ENCODE assay signal across 14 cellular contexts in genomic region chr16:57472665-57473060, GRCh38. TPM values are rescaled to one million over a fixed set of nuclear protein-coding genes. Genes with fewer than 3 reads are reported as not detected.
A peak's percentile ranks its signal among the peaks of the same experiment; 100 is the strongest.
DNase-seq lines count a peak whose midpoint lies in the region; TF ChIP-seq lines count a peak whose summit lies in the region.
"Had no signal": no experiment of that assay in that cellular context is flagged by ENCODE, and none has a peak within 500 bp of the region (broad histone marks: within the 10 kb centered on the region; RNA-seq: fewer than 3 reads in every experiment).

No MANE protein-coding gene starts in this region.

- H3K4me3 Mint-ChIP-seq in activated CD4-positive, alpha-beta memory T cell treated with anti-CD3 and anti-CD28 coated beads, Interleukin-2, amount 10 ng/mL, durations not matched to agents 7 days and 5 days = no peak overlapping the region
- H3K4me3 Mint-ChIP-seq in activated CD4-positive, alpha-beta memory T cell treated with anti-CD3 and anti-CD28 coated beads for 36 hours = no peak overlapping the region
- H3K4me3 Mint-ChIP-seq in activated naive CD4-positive, alpha-beta T cell treated with anti-CD3 and anti-CD28 coated beads for 36 hours = no peak overlapping the region
- H3K4me3 Mint-ChIP-seq: activated naive CD8-positive, alpha-beta T cell; IgD-negative memory B cell; stimulated activated effector memory CD8-positive, alpha-beta T cell treated with anti-CD3 and anti-CD28 coated beads, Interleukin-12 subunit alpha, Interleukin-12 subunit beta, amount 100 ng/mL, for 72 hours had no signal

- peak overlapping the region; percentile 21 for H3K27ac Mint-ChIP-seq in activated CD4-positive, alpha-beta memory T cell treated with anti-CD3 and anti-CD28 coated beads, Interleukin-2, amount 10 ng/mL, durations not matched to agents 7 days and 5 days
- H3K27ac Mint-ChIP-seq in activated CD4-positive, alpha-beta memory T cell treated with anti-CD3 and anti-CD28 coated beads for 36 hours = no peak overlapping the region
- no peak overlapping the region for H3K27ac Mint-ChIP-seq in activated naive CD4-positive, alpha-beta T cell treated with anti-CD3 and anti-CD28 coated beads for 36 hours
- H3K27ac Mint-ChIP-seq: IgD-negative memory B cell; stimulated activated effector memory CD8-positive, alpha-beta T cell treated with anti-CD3 and anti-CD28 coated beads, Interleukin-12 subunit alpha, Interleukin-12 subunit beta, amount 100 ng/mL, for 72 hours had no signal

- H3K9me3 Mint-ChIP-seq in activated CD4-positive, alpha-beta memory T cell treated with anti-CD3 and anti-CD28 coated beads, Interleukin-2, amount 10 ng/mL, durations not matched to agents 7 days and 5 days = no peaks in the 10 kb centered on the region
- no peaks in the 10 kb centered on the region for H3K9me3 Mint-ChIP-seq in activated CD4-positive, alpha-beta memory T cell treated with anti-CD3 and anti-CD28 coated beads for 36 hours
- no peaks in the 10 kb centered on the region for H3K9me3 Mint-ChIP-seq in activated naive CD4-positive, alpha-beta T cell treated with anti-CD3 and anti-CD28 coated beads for 36 hours
- H3K9me3 Mint-ChIP-seq: IgD-negative memory B cell; stimulated activated effector memory CD8-positive, alpha-beta T cell treated with anti-CD3 and anti-CD28 coated beads, Interleukin-12 subunit alpha, Interleukin-12 subunit beta, amount 100 ng/mL, for 72 hours had no signal

- H3K9me3 ChIP-seq in hepatocyte (ENCODE audit: low read depth) = no peaks in the 10 kb centered on the region
- H3K9me3 ChIP-seq in spleen = no peaks in the 10 kb centered on the region
- H3K9me3 ChIP-seq: psoas muscle had no signal

- H3K4me3 ChIP-seq in hepatocyte (no peak overlapping the region), spleen (no peak overlapping the region)
- H3K4me3 ChIP-seq: psoas muscle had no signal

- peaks cover 18% of the 10 kb centered on the region for H3K4me1 Mint-ChIP-seq in activated CD4-positive, alpha-beta memory T cell treated with anti-CD3 and anti-CD28 coated beads, Interleukin-2, amount 10 ng/mL, durations not matched to agents 7 days and 5 days
- peaks cover 17% of the 10 kb centered on the region for H3K4me1 Mint-ChIP-seq in activated CD4-positive, alpha-beta memory T cell treated with anti-CD3 and anti-CD28 coated beads for 36 hours (ENCODE audit: low read depth)
- peaks cover 16% of the 10 kb centered on the region for H3K4me1 Mint-ChIP-seq in activated naive CD4-positive, alpha-beta T cell treated with anti-CD3 and anti-CD28 coated beads for 36 hours (ENCODE audit: low read depth)

- intact Hi-C loops in activated CD4-positive, alpha-beta memory T cell treated with anti-CD3 and anti-CD28 coated beads for 36 hours (cut with micrococcal nuclease) = no loop called here
- intact Hi-C loops in spleen (cut with DNase I; ENCODE audit: low total_unique reads) = no loop called here
- intact Hi-C loops in activated naive CD4-positive, alpha-beta T cell treated with anti-CD3 and anti-CD28 coated beads for 36 hours (cut with micrococcal nuclease) = no loop called here

- no peak overlapping the region for H2AFZ ChIP-seq in hepatocyte

- CTCF ChIA-PET in activated CD4-positive, alpha-beta memory T cell treated with anti-CD3 and anti-CD28 coated beads, Interleukin-2, amount 10 ng/mL, durations not matched to agents 7 days and 5 days (lab: Charles Lee) = interaction anchor here (3.1 kb wide), 1 partner anchor 10 kb away, joined by 10 read pairs; the partner anchor contains the start of gene POLR2C
- CTCF ChIA-PET in activated CD4-positive, alpha-beta memory T cell treated with anti-CD3 and anti-CD28 coated beads for 36 hours (lab: Charles Lee) = interaction anchor here (4.7 to 4.9 kb wide), 2 partner anchors 11 to 47 kb away, joined by 26 to 39 read pairs; partner anchors contain the start of gene POLR2C
- CTCF ChIA-PET in activated naive CD4-positive, alpha-beta T cell treated with anti-CD3 and anti-CD28 coated beads for 36 hours (lab: Charles Lee) = interaction anchor here (5.6 to 6.0 kb wide), 2 partner anchors 10 to 46 kb away, joined by 37 to 71 read pairs; partner anchors contain the start of gene POLR2C

- peaks cover 17% of the 10 kb centered on the region for H4K20me1 ChIP-seq in hepatocyte (ENCODE audit: insufficient read depth, poor library complexity, severe bottlenecking)

- no peak for TF ChIP-seq POLR2A in spleen (IDR thresholded peaks at IDR 0.05)

- H3K4me2 ChIP-seq in hepatocyte = no peak overlapping the region

- H3K79me2 ChIP-seq in hepatocyte = peaks cover 27% of the 10 kb centered on the region

- H3K4me1 ChIP-seq in hepatocyte (ENCODE audit: insufficient read depth) (peaks cover 45% of the 10 kb centered on the region), spleen (peaks cover 11 to 82% (median 54%) of the 10 kb centered on the region in 6 donors)

- no peak for DNase-seq in activated CD4-positive, alpha-beta memory T cell treated with anti-CD3 and anti-CD28 coated beads, Interleukin-2, amount 10 ng/mL, durations not matched to agents 7 days and 5 days
- no peak for DNase-seq in activated CD4-positive, alpha-beta memory T cell treated with anti-CD3 and anti-CD28 coated beads for 36 hours
- peak; percentile 32 for DNase-seq in M059J (ENCODE audit: low read depth)
- no peak for DNase-seq in hepatocyte (ENCODE audit: low spot score)
- DNase-seq in spleen = peak; percentile 62
- no peak for DNase-seq in C1 segment of cervical spinal cord (lab: John Stamatoyannopoulos, UW)
- DNase-seq in activated naive CD4-positive, alpha-beta T cell treated with anti-CD3 and anti-CD28 coated beads for 36 hours = no peak
- DNase-seq in SKM-1 treated with dmso at 0.1 percent for 144 hours (lab: John Stamatoyannopoulos, UW; ENCODE audit: unreplicated experiment) = no peak
- DNase-seq: activated CD4-positive, alpha-beta T cell treated with anti-CD3 and anti-CD28 coated beads, Interleukin-2, amount 50 U/mL, for 48 hours; NCI-H1694 had no signal

- TF ChIP-seq CTCF in hepatocyte (IDR thresholded peaks at IDR 0.05; ENCODE audit: poor library complexity) = no peak
- TF ChIP-seq CTCF in spleen (IDR thresholded peaks at IDR 0.05 in 8 of 11, conservative IDR thresholded peaks at IDR 0.05 in 3 of 11) = no peak

- H3K36me3 Mint-ChIP-seq in activated CD4-positive, alpha-beta memory T cell treated with anti-CD3 and anti-CD28 coated beads, Interleukin-2, amount 10 ng/mL, durations not matched to agents 7 days and 5 days (ENCODE audit: low read depth) = peaks cover 36% of the 10 kb centered on the region
- H3K36me3 Mint-ChIP-seq in activated CD4-positive, alpha-beta memory T cell treated with anti-CD3 and anti-CD28 coated beads for 36 hours = peaks cover 23% of the 10 kb centered on the region
- H3K36me3 Mint-ChIP-seq in activated naive CD4-positive, alpha-beta T cell treated with anti-CD3 and anti-CD28 coated beads for 36 hours (ENCODE audit: low read depth) = peaks cover 12% of the 10 kb centered on the region
- H3K36me3 Mint-ChIP-seq: IgD-negative memory B cell had no signal

- 74% methylated on average over 4 of the region's 4 CpGs for WGBS in hepatocyte (ENCODE audit: low lambda C conversion rate, missing lambda C conversion rate)
- 27 to 48% (median 45%) methylated on average over 4 of the region's 4 CpGs for WGBS in spleen, 5 donors

- H3K9me2 ChIP-seq in hepatocyte (replicated peaks; ENCODE audit: insufficient read depth) = no peaks in the 10 kb centered on the region

- H3K36me3 ChIP-seq in hepatocyte (replicated peaks; ENCODE audit: insufficient read depth, low read depth) (no peaks in the 10 kb centered on the region), spleen (peaks cover 0 to 76% (median 52%) of the 10 kb centered on the region in 6 donors)

- H3K27ac ChIP-seq in hepatocyte (peak overlapping the region; percentile 91), spleen (peak overlapping the region in 6 of 8 donors; percentile 20 to 78 (median 64))
- H3K27ac ChIP-seq: psoas muscle had no signal

- no peaks in the 10 kb centered on the region for H3K27me3 Mint-ChIP-seq in activated CD4-positive, alpha-beta memory T cell treated with anti-CD3 and anti-CD28 coated beads, Interleukin-2, amount 10 ng/mL, durations not matched to agents 7 days and 5 days
- H3K27me3 Mint-ChIP-seq in activated CD4-positive, alpha-beta memory T cell treated with anti-CD3 and anti-CD28 coated beads for 36 hours = no peaks in the 10 kb centered on the region
- H3K27me3 Mint-ChIP-seq in activated naive CD4-positive, alpha-beta T cell treated with anti-CD3 and anti-CD28 coated beads for 36 hours (ENCODE audit: low read depth) = no peaks in the 10 kb centered on the region
- H3K27me3 Mint-ChIP-seq: activated naive CD8-positive, alpha-beta T cell; IgD-negative memory B cell had no signal

- H3K27me3 ChIP-seq in hepatocyte = no peaks in the 10 kb centered on the region
- no peaks in the 10 kb centered on the region for H3K27me3 ChIP-seq in spleen (replicated peaks in 1 of 7)

- POLR2A ChIA-PET in activated CD4-positive, alpha-beta memory T cell treated with anti-CD3 and anti-CD28 coated beads, Interleukin-2, amount 10 ng/mL, durations not matched to agents 7 days and 5 days (lab: Charles Lee) = interaction anchor here (1.0 to 5.7 kb wide), 2 partner anchors 9 to 25 kb away, joined by 4 to 30 read pairs; partner anchors contain the start of genes CIAPIN1, COQ9 and POLR2C
- POLR2A ChIA-PET in activated CD4-positive, alpha-beta memory T cell treated with anti-CD3 and anti-CD28 coated beads for 36 hours (lab: Charles Lee) = no interaction called here

RNA-seq across cellular contexts. Expression of gene POLR2C, which starts 10.2 kb away (rescaled TPM):
- total RNA-seq in activated CD4-positive, alpha-beta memory T cell treated with anti-CD3 and anti-CD28 coated beads, Interleukin-2, amount 10 ng/mL, durations not matched to agents 7 days and 5 days = 10 to 100 TPM; 47.8 to 48.8 TPM
- total RNA-seq in activated CD4-positive, alpha-beta memory T cell treated with anti-CD3 and anti-CD28 coated beads for 36 hours = 10 to 100 TPM; 52.5 to 57.0 TPM
- total RNA-seq in M059J (2014; rRNA removed; shearing (Covaris generic)) = 239 and 240 TPM in 2 replicates
- total RNA-seq in hepatocyte = 92.5 and 101 TPM in 2 replicates
- polyA plus RNA-seq in hepatocyte = 49.0 and 56.6 TPM in 2 replicates
- 10 to 100 TPM; 42.3 to 75.6 (median 52.7) TPM for total RNA-seq in spleen
- polyA plus RNA-seq in spleen = 10 to 100 TPM; 23.2 to 42.7 (median 35.0) TPM
- 10 to 100 TPM; 49.4 to 53.0 TPM for total RNA-seq in activated naive CD4-positive, alpha-beta T cell treated with anti-CD3 and anti-CD28 coated beads for 36 hours

RNA-seq across cellular contexts. Expression of gene DOK4, which starts 13.6 kb away (rescaled TPM):
- 1 to 10 TPM; 2.5 to 3.4 TPM for total RNA-seq in activated CD4-positive, alpha-beta memory T cell treated with anti-CD3 and anti-CD28 coated beads, Interleukin-2, amount 10 ng/mL, durations not matched to agents 7 days and 5 days
- 1 to 10 TPM; 5.5 to 7.1 TPM for total RNA-seq in activated CD4-positive, alpha-beta memory T cell treated with anti-CD3 and anti-CD28 coated beads for 36 hours
- 4.3 and 6.2 TPM in 2 replicates for total RNA-seq in M059J (2014; rRNA removed; shearing (Covaris generic))
- total RNA-seq in hepatocyte (112 and 122 TPM in 2 replicates), spleen (10 to 100 TPM in 6 of 7 donors, 1 to 10 TPM in 1; 7.3 to 19.8 (median 16.1) TPM)
- polyA plus RNA-seq in hepatocyte (96.3 and 106 TPM in 2 replicates), spleen (10 to 100 TPM in 1 of 3 donors, 1 to 10 TPM in 2; 4.1 to 10.0 (median 5.5) TPM)
- 1 to 10 TPM; 5.0 to 6.2 TPM for total RNA-seq in activated naive CD4-positive, alpha-beta T cell treated with anti-CD3 and anti-CD28 coated beads for 36 hours

RNA-seq across cellular contexts. Expression of gene COQ9, which starts 25.4 kb away (rescaled TPM):
- total RNA-seq in activated CD4-positive, alpha-beta memory T cell treated with anti-CD3 and anti-CD28 coated beads, Interleukin-2, amount 10 ng/mL, durations not matched to agents 7 days and 5 days = 10 to 100 TPM; 28.5 to 29.0 TPM
- 10 to 100 TPM; 29.8 to 33.0 TPM for total RNA-seq in activated CD4-positive, alpha-beta memory T cell treated with anti-CD3 and anti-CD28 coated beads for 36 hours
- 52.2 and 60.5 TPM in 2 replicates for total RNA-seq in M059J (2014; rRNA removed; shearing (Covaris generic))
- total RNA-seq in hepatocyte (57.1 and 61.9 TPM in 2 replicates), spleen (10 to 100 TPM; 25.8 to 39.9 (median 29.6) TPM)
- polyA plus RNA-seq in hepatocyte (63.2 and 81.5 TPM in 2 replicates), spleen (10 to 100 TPM; 32.2 to 34.9 (median 34.4) TPM)
- 10 to 100 TPM; 30.6 TPM for total RNA-seq in activated naive CD4-positive, alpha-beta T cell treated with anti-CD3 and anti-CD28 coated beads for 36 hours

RNA-seq across cellular contexts. Expression of gene CIAPIN1, which starts 25.5 kb away (rescaled TPM):
- total RNA-seq in activated CD4-positive, alpha-beta memory T cell treated with anti-CD3 and anti-CD28 coated beads, Interleukin-2, amount 10 ng/mL, durations not matched to agents 7 days and 5 days = 10 to 100 TPM; 35.8 to 36.1 TPM
- total RNA-seq in activated CD4-positive, alpha-beta memory T cell treated with anti-CD3 and anti-CD28 coated beads for 36 hours = 10 to 100 TPM; 34.8 to 38.5 TPM
- total RNA-seq in M059J (2014; rRNA removed; shearing (Covaris generic)) = 61.3 and 70.7 TPM in 2 replicates
- total RNA-seq in hepatocyte (53.1 and 54.2 TPM in 2 replicates), spleen (10 to 100 TPM; 21.4 to 39.8 (median 31.3) TPM)
- polyA plus RNA-seq in hepatocyte (53.7 and 56.1 TPM in 2 replicates), spleen (10 to 100 TPM; 19.6 to 28.4 (median 22.1) TPM)
- total RNA-seq in activated naive CD4-positive, alpha-beta T cell treated with anti-CD3 and anti-CD28 coated beads for 36 hours = 10 to 100 TPM; 29.5 to 31.0 TPM

Comparison
In these comparisons a context has a peak if more than half of its experiments do, and no peak if none do; other contexts are left out.
1. DNase-seq: peak in M059J (single experiment) and spleen (single experiment); none in activated CD4-positive, alpha-beta memory T cell treated with anti-CD3 and anti-CD28 coated beads, Interleukin-2, amount 10 ng/mL, durations not matched to agents 7 days and 5 days (single experiment), activated CD4-positive, alpha-beta memory T cell treated with anti-CD3 and anti-CD28 coated beads for 36 hours (single experiment), hepatocyte (single experiment), C1 segment of cervical spinal cord (0 of 14), activated naive CD4-positive, alpha-beta T cell treated with anti-CD3 and anti-CD28 coated beads for 36 hours (single experiment) and SKM-1 treated with dmso at 0.1 percent for 144 hours (single experiment).